Comparison of ENCODE assay signal across 8 cellular contexts in the genomic region with DNA sequence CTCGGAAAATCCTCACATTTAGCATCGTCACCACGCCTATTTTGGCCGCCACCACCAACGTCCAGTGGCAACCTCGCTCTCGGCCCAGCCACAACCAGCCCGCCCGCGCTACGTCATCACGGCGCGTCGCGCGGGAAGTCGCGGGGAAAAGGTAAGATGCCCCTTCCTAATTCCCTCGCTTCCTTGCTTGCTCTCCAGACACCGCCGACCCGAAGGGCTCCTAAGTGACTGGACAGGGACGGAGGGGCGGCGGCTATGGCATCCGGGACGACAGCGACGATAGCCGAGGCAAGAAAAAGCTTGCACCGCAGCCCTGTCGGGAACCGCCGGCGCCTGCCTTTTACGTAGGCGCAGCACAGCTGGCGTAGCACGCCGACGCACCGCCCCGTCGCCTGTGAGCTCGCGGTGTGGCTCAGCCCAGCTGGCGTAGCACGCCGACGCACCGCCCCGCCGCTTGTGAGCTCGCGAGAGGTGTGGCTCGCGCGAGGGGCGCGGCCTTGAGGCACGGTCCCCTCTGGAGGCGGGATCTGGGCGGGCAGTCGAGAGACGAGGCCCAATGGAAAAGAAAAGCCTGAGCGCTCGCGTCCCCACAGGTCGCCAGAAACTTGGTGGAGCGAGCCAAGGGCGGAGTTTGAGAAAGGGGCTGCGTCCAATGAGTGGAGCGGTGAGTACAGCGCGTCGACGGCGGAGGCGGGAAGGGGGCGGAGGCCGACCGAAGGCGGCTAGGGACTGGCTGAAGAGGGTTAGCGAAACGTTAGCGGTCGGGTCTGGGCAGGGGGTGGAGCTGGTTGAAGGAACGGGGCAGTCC. TPM values are rescaled to one million over a fixed set of nuclear protein-coding genes. Genes with fewer than 3 reads are reported as not detected.
DNase-seq lines count a peak whose midpoint lies in the region; ATAC-seq, FAIRE-seq and TF ChIP-seq lines count a peak whose summit lies in the region.

A gene (plus strand): TSS at position 787 of the 808 bp plus-strand sequence. CDS start 626 bp downstream, outside the sequence.

- H3K27ac ChIP-seq in HUES64 (ENCODE audit: low read depth, low read length), result peak within 1 kb of the TSS; percentile 97
- H3K27ac ChIP-seq in OCI-LY1 (ENCODE audit: low read depth, low read length, poor library complexity, severe bottlenecking), result peak within 1 kb of the TSS; percentile 81

- H3K27ac Mint-ChIP-seq in Calu3 (ENCODE audit: unreplicated experiment) (peak within 1 kb of the TSS; percentile 98), mesothelial cell of epicardium (peak within 1 kb of the TSS; percentile 99)

- no peaks in the 10 kb centered on the region for H3K27me3 ChIP-seq in HUES64 (ENCODE audit: insufficient read depth, low read length)
- no peaks in the 10 kb centered on the region for H3K27me3 ChIP-seq in OCI-LY1 (ENCODE audit: insufficient read depth, low read length)

- H3K4me2 ChIP-seq in OCI-LY1 (ENCODE audit: low read length), result peak within 1 kb of the TSS; percentile 99

- H3K9me3 Mint-ChIP-seq in Calu3 (ENCODE audit: low read depth, unreplicated experiment) (no peaks in the 10 kb centered on the region), mesothelial cell of epicardium (peaks cover 30% of the 10 kb centered on the region)

- no peaks in the 10 kb centered on the region for H4K20me1 ChIP-seq in OCI-LY1 (ENCODE audit: insufficient read depth, low read length)

- H3K9ac ChIP-seq in HUES64 (ENCODE audit: low read depth, low read length), result peak within 1 kb of the TSS; percentile 98
- peak within 1 kb of the TSS; percentile 98 for H3K9ac ChIP-seq in OCI-LY1 (ENCODE audit: low read length)

- TF ChIP-seq CTCF in Calu3 (IDR thresholded peaks at IDR 0.05; ENCODE audit: unreplicated experiment) (no peak), OCI-LY1 (IDR thresholded peaks at IDR 0.05; ENCODE audit: low read length) (no peak), mesothelial cell of epicardium (IDR thresholded peaks at IDR 0.05; ENCODE audit: unreplicated experiment) (no peak)

- peaks cover 45% of the 10 kb centered on the region for H3K36me3 Mint-ChIP-seq in Calu3 (ENCODE audit: insufficient read depth, unreplicated experiment)
- H3K36me3 Mint-ChIP-seq in mesothelial cell of epicardium, result peaks cover 9% of the 10 kb centered on the region

- peak; percentile 90 for FAIRE-seq in endometrium (lab: Jason Lieb, UNC)

- under 1% methylated on average over 89 of the region's 89 CpGs for WGBS in HUES64

- ATAC-seq in GM21447 (IDR thresholded peaks at IDR 0.05; ENCODE audit: unreplicated experiment), result peak; percentile 91

- no peaks in the 10 kb centered on the region for H3K9me3 ChIP-seq in HUES64 (ENCODE audit: insufficient read depth, low read depth, low read length)
- H3K9me3 ChIP-seq in OCI-LY1 (ENCODE audit: low read length), result no peaks in the 10 kb centered on the region

- H3K4me3 ChIP-seq in HUES64 (ENCODE audit: low read length), result peak within 1 kb of the TSS; percentile 89
- H3K4me3 ChIP-seq in OCI-LY1 (ENCODE audit: low read depth, low read length, poor library complexity, severe bottlenecking), result peak within 1 kb of the TSS; percentile 83

- no TSS peak for BruUV-seq in Calu3 (replicated peaks; lab: Mats Ljungman, UMichigan)

- H3K4me1 ChIP-seq in HUES64 (ENCODE audit: insufficient read depth, low read length) (no peaks in the 10 kb centered on the region), OCI-LY1 (ENCODE audit: insufficient read depth, low read length, severe bottlenecking) (peaks cover 15% of the 10 kb centered on the region)

- no peaks in the 10 kb centered on the region for H3F3A ChIP-seq in OCI-LY1 (ENCODE audit: insufficient read depth, low read length)

- CTCF ChIA-PET in Calu3 (lab: Charles Lee), result interaction anchor here (0.6 to 1.4 kb wide), 3 partner anchors 34 to 390 kb away, joined by 3 to 4 read pairs (median 3); a partner anchor contains a TSS

- H3K27me3 Mint-ChIP-seq in Calu3 (ENCODE audit: unreplicated experiment) (no peaks in the 10 kb centered on the region), mesothelial cell of epicardium (ENCODE audit: low read depth) (no peaks in the 10 kb centered on the region)

- intact Hi-C loops in Calu3 (cut with micrococcal nuclease; ENCODE audit: unreplicated experiment), result loop anchor here (10.0 kb wide), 2 partner anchors 113 to 243 kb away; a partner anchor contains a TSS

- H3K9me2 ChIP-seq in OCI-LY1 (ENCODE audit: low read depth, low read length), result no peaks in the 10 kb centered on the region

- peaks cover 24% of the 10 kb centered on the region for H3K36me3 ChIP-seq in HUES64 (ENCODE audit: insufficient read depth, low read length)
- no peaks in the 10 kb centered on the region for H3K36me3 ChIP-seq in OCI-LY1 (ENCODE audit: insufficient read depth, low read length)

- no peaks in the 10 kb centered on the region for H3K79me2 ChIP-seq in OCI-LY1 (ENCODE audit: insufficient read depth, low read length)

- H3K4me1 Mint-ChIP-seq in Calu3 (ENCODE audit: low read depth, unreplicated experiment) (peaks cover 18% of the 10 kb centered on the region), mesothelial cell of epicardium (peaks cover 10% of the 10 kb centered on the region)

- no peak within 1 kb of the TSS for H2AFZ ChIP-seq in OCI-LY1 (ENCODE audit: low read length)

- DNase-seq in Calu3 (peak; percentile 97), mesothelial cell of epicardium (ENCODE audit: low spot score in 2 of 2, unreplicated experiment in 2 of 2) (peak; percentile 90 to 91)
- peak; percentile 90 for DNase-seq in activated CD8-positive, alpha-beta memory T cell treated with anti-CD3 and anti-CD28 coated beads, Interleukin-2, amount 50 U/mL, for 48 hours
- DNase-seq in stimulated activated CD8-positive, alpha-beta memory T cell treated with anti-CD3 and anti-CD28 coated beads, Interleukin-15, amount 100 ng/mL, for 48 hours (ENCODE audit: low read depth in 2 of 2), result peak; percentile 92 to 94

- peak within 1 kb of the TSS; percentile 95 for H3K4me3 Mint-ChIP-seq in Calu3 (ENCODE audit: low read depth, unreplicated experiment)
- H3K4me3 Mint-ChIP-seq in mesothelial cell of epicardium, result peak within 1 kb of the TSS; percentile 93

RNA-seq across cellular contexts. Expression of the gene that starts here (rescaled TPM):
- total RNA-seq in Calu3 (2022), result 68.1 and 78.7 TPM in 2 replicates
- polyA plus RNA-seq in HUES64 (2013, experiment 1 of 2), result 41.8 TPM
- 45.6 TPM for polyA plus RNA-seq in HUES64 (2013, experiment 2 of 2)
- total RNA-seq in mesothelial cell of epicardium, result 196 to 205 TPM (median 200 TPM) in 3 replicates

Comparison
In these comparisons a context has a peak if more than half of its experiments do, and no peak if none do; other contexts are left out.
1. Peak in every context shown above with its lines: DNase-seq, ATAC-seq, H3K4me3 ChIP-seq and H3K27ac ChIP-seq.